In the genomic region with DNA sequence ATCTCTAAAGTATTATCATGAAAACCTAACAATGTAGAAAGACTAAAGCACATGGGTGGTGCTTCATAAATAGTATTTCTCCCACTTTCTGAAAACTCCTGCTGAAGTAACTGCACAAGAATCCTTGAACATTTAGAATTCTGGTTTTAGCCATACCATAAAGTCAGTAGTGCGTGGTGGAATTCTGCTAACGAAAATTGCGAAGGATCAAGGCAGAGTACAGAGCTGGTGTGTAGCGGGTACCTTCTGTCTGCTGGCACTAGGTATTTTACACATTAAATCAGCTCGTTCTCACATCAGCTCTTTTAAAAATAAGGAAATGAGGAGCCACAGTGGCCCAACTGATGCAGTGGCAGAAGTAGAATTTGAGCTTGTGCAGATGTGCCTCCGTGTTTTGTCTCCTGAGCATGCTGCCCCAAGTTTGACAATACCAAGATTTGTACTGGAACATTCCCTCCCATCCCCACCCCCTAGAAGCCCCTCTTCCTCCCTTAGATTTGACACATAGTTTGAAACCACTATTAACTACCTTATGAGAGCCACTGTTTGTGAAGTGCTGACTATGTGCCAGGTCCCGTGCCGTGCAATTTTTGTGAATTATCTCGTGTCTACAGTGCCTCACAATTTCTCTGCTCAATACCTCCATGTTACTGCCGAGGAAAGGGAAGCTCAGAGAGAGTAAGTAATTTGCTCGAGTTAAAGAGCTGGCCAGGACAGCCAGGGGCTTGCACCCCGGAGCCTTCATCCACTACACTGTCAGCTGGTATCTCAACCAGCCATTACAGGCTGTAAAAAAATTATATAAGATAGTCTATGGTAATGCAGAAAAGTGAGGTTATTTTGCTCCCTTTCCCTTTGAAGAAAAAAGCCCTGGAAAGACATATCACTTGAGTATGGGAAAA, we compare ENCODE assay signal across 9 cellular contexts.
DNase-seq lines count a peak whose midpoint lies in the region; ATAC-seq lines count a peak whose summit lies in the region.
"Had no signal": no experiment of that assay in that cellular context is flagged by ENCODE, and none has a peak within 500 bp of the region (broad histone marks: within the 10 kb centered on the region; RNA-seq: fewer than 3 reads in every experiment).

No MANE protein-coding gene starts in this region.

- peak; percentile 22 for ATAC-seq in HG02759 (IDR thresholded peaks at IDR 0.05; ENCODE audit: unreplicated experiment)
- no peak for ATAC-seq in GM21825 (IDR thresholded peaks at IDR 0.05; ENCODE audit: unreplicated experiment)
- no peak for ATAC-seq in GM18873 (IDR thresholded peaks at IDR 0.05; ENCODE audit: low FRiP score, unreplicated experiment)

- peak overlapping the region in 6 of 10 experiments; percentile 5 to 34 (median 22); a peak in 6 of 20 replicates for H3K4me3 ChIP-seq in BLaER1 treated with 17β-estradiol and CSF1 and Interleukin-3, amounts not matched to agents 10 nM and 100 nM
- H3K4me3 ChIP-seq in adipocyte (ENCODE audit: low read length), result peak overlapping the region; percentile 72
- peak overlapping the region; percentile 2 to 42 for H3K4me3 ChIP-seq in muscle layer of colon (ENCODE audit: low read depth in 1 of 2, low read length in 2 of 2)

- DNase-seq in adipocyte (ENCODE audit: low read depth) (peak; percentile 59), NCI-H748 (lab: John Stamatoyannopoulos, UW; ENCODE audit: unreplicated experiment) (no peak), NCI-H2081 treated with DMSO at 0.1 percent for 48 hours (lab: John Stamatoyannopoulos, UW) (no peak)
- DNase-seq: DMS 273 treated with DMSO at 0.1 percent for 48 hours had no signal

- peaks cover 34 to 41% (median 36%) of the 10 kb centered on the region in 10 experiments for H3K4me1 ChIP-seq in BLaER1 treated with 17β-estradiol and CSF1 and Interleukin-3, amounts not matched to agents 10 nM and 100 nM
- H3K4me1 ChIP-seq in adipocyte (ENCODE audit: control insufficient read depth, insufficient read depth, low read length) (peaks cover 61% of the 10 kb centered on the region), muscle layer of colon (ENCODE audit: insufficient read depth, low read length) (peaks cover 50% of the 10 kb centered on the region)

- H3K9me3 ChIP-seq in BLaER1 treated with 17β-estradiol and CSF1 and Interleukin-3, amounts not matched to agents 10 nM and 100 nM (replicated peaks in 1 of 11), result no peaks in the 10 kb centered on the region
- H3K9me3 ChIP-seq in adipocyte (ENCODE audit: control insufficient read depth, low read length) (no peaks in the 10 kb centered on the region), muscle layer of colon (ENCODE audit: low read length) (no peaks in the 10 kb centered on the region)

- peaks cover 5 to 52% (median 19%) of the 10 kb centered on the region in 11 experiments; a peak in 17 of 22 replicates for H4K20me1 ChIP-seq in BLaER1 treated with 17β-estradiol and CSF1 and Interleukin-3, amounts not matched to agents 10 nM and 100 nM

- H3K4me2 ChIP-seq in BLaER1 treated with 17β-estradiol and CSF1 and Interleukin-3, amounts not matched to agents 10 nM and 100 nM, result peak overlapping the region; percentile 74 to 91 (median 87)

- peaks cover 42 to 90% (median 65%) of the 10 kb centered on the region in 11 experiments for H3K27me3 ChIP-seq in BLaER1 treated with 17β-estradiol and CSF1 and Interleukin-3, amounts not matched to agents 10 nM and 100 nM
- no peaks in the 10 kb centered on the region for H3K27me3 ChIP-seq in adipocyte (replicated peaks; ENCODE audit: control insufficient read depth, insufficient read depth, low read length)
- H3K27me3 ChIP-seq in muscle layer of colon (ENCODE audit: control insufficient read depth in 1 of 2, insufficient read depth in 2 of 2, low read length in 2 of 2), result no peaks in the 10 kb centered on the region

- no peaks in the 10 kb centered on the region for H3K36me3 ChIP-seq in BLaER1 treated with 17β-estradiol and CSF1 and Interleukin-3, amounts not matched to agents 10 nM and 100 nM
- H3K36me3 ChIP-seq in adipocyte (ENCODE audit: control insufficient read depth, insufficient read depth, low read length, severe bottlenecking) (peaks cover 5% of the 10 kb centered on the region), muscle layer of colon (ENCODE audit: insufficient read depth, low read length) (no peaks in the 10 kb centered on the region)

- peak overlapping the region in 5 of 11 experiments; percentile 6 to 63 (median 10); a peak in 6 of 22 replicates for H3K9ac ChIP-seq in BLaER1 treated with 17β-estradiol and CSF1 and Interleukin-3, amounts not matched to agents 10 nM and 100 nM
- H3K9ac ChIP-seq in adipocyte (ENCODE audit: low read length) (peak overlapping the region; percentile 79), muscle layer of colon (ENCODE audit: low read length) (no peak overlapping the region)

- peak overlapping the region in 8 of 11 experiments; percentile 6 to 66 (median 34); a peak in 9 of 22 replicates for H3K27ac ChIP-seq in BLaER1 treated with 17β-estradiol and CSF1 and Interleukin-3, amounts not matched to agents 10 nM and 100 nM
- no peak overlapping the region for H3K27ac ChIP-seq in muscle layer of colon (ENCODE audit: low read depth, low read length)

Comparison
In these comparisons a context has a peak if more than half of its experiments do, and no peak if none do; other contexts are left out.
1. H3K4me3 ChIP-seq: peak in every context shown above with its lines; median percentile 72 in adipocyte; 22 in BLaER1 treated with 17β-estradiol and CSF1 and Interleukin-3, amounts not matched to agents 10 nM and 100 nM; 22 in muscle layer of colon.